ENCODE assay signal across 1 cellular context in genomic region chr7:51123322-51124021, GRCh38.
TF ChIP-seq lines count a peak whose summit lies in the region.

No MANE protein-coding gene starts in this region.

TF ChIP-seq in HepG2, 621 proteins besides CTCF, POLR2A, EP300 and RAD21 (continued from another document):
- no peak for TF ChIP-seq RNF219 (CRISPR knock-in tag; IDR thresholded peaks at IDR 0.05)
TF ChIP-seq in HepG2: peak in this region for 0.
